ENCODE assay signal across 11 cellular contexts in genomic region chr22:27670701-27671412, GRCh38.
A peak's percentile ranks its signal among the peaks of the same experiment; 100 is the strongest.
DNase-seq lines count a peak whose midpoint lies in the region; ATAC-seq, FAIRE-seq and TF ChIP-seq lines count a peak whose summit lies in the region.
"Had no signal": no experiment of that assay in that cellular context is flagged by ENCODE, and none has a peak within 500 bp of the region (broad histone marks: within the 10 kb centered on the region; RNA-seq: fewer than 3 reads in every experiment).

No MANE protein-coding gene starts in this region.

- TF ChIP-seq EP300 in A549 (IDR thresholded peaks at IDR 0.05) = no peak

- H3K36me3 Mint-ChIP-seq in endodermal cell (ENCODE audit: low read depth) = peaks cover 2% of the 10 kb centered on the region

- TF ChIP-seq POLR2A in A549 (IDR thresholded peaks at IDR 0.05; ENCODE audit: low read length) = no peak

- peak overlapping the region; percentile 59 to 83; a peak in 5 of 6 replicates for H3K27ac ChIP-seq in A549
- H3K27ac ChIP-seq in endodermal cell (ENCODE audit: low read depth, low read length) = peak overlapping the region; percentile 97

- ATAC-seq in A549 (no peak), HG03135 (IDR thresholded peaks at IDR 0.05; ENCODE audit: unreplicated experiment) (no peak), GM19328 (IDR thresholded peaks at IDR 0.05; ENCODE audit: unreplicated experiment) (no peak), HG03378 (IDR thresholded peaks at IDR 0.05; ENCODE audit: unreplicated experiment) (no peak)

- no peak for TF ChIP-seq RAD21 in A549 (conservative IDR thresholded peaks at IDR 0.05 in 1 of 2, IDR thresholded peaks at IDR 0.05 in 1 of 2)

- H3K4me2 ChIP-seq in A549 = no peak overlapping the region

- TF ChIP-seq CTCF in A549 (IDR thresholded peaks at IDR 0.05) = no peak
- TF ChIP-seq CTCF in endodermal cell (conservative IDR thresholded peaks at IDR 0.05) = no peak
- TF ChIP-seq CTCF in foreskin fibroblast (IDR thresholded peaks at IDR 0.05; ENCODE audit: low read depth, low read length) = no peak

- FAIRE-seq in A549 (lab: Jason Lieb, UNC) = no peak
- FAIRE-seq: GM12891 had no signal

- CTCF ChIA-PET in A549 (lab: Yijun Ruan, JAX) = no interaction called here

- H3K4me3 ChIP-seq in A549 (no peak overlapping the region), endodermal cell (ENCODE audit: low read length) (peak overlapping the region; percentile 67), foreskin fibroblast (ENCODE audit: low read depth in 1 of 2, low read length in 2 of 2) (no peak overlapping the region)

- H3K4me3 Mint-ChIP-seq in endodermal cell = no peak overlapping the region

- H3K27me3 ChIP-seq in endodermal cell (ENCODE audit: control insufficient read depth, insufficient read depth, low read length, poor library complexity, severe bottlenecking) = no peaks in the 10 kb centered on the region

- POLR2A ChIA-PET in A549 (lab: Yijun Ruan, JAX) = no interaction called here

- H3K27ac Mint-ChIP-seq in endodermal cell = peak overlapping the region; percentile 96

- H3K9ac ChIP-seq in endodermal cell (ENCODE audit: extremely low read depth, low read length, poor library complexity, severe bottlenecking) = peak overlapping the region; percentile 91

- H3K4me1 ChIP-seq in A549 (peaks cover 26% of the 10 kb centered on the region), endodermal cell (ENCODE audit: control insufficient read depth, insufficient read depth, low read length) (peaks cover 13% of the 10 kb centered on the region)

- H3K9me3 ChIP-seq in A549 (no peaks in the 10 kb centered on the region), endodermal cell (ENCODE audit: control insufficient read depth, low read length) (peaks cover 5% of the 10 kb centered on the region)

- 87% methylated on average over 4 of the region's 16 CpGs for WGBS in A549 (ENCODE audit: missing lambda C conversion rate)
- WGBS in endodermal cell (ENCODE audit: insufficient coverage in 1 of 2, insufficient read length in 1 of 2), 2 experiments = 3 to 10% methylated on average over 7 to 16 of the region's 16 CpGs

- H3K9me3 Mint-ChIP-seq in endodermal cell = peaks cover 8% of the 10 kb centered on the region

- H3K4me1 Mint-ChIP-seq in endodermal cell = peaks cover 26% of the 10 kb centered on the region

- H3K36me3 ChIP-seq in endodermal cell (ENCODE audit: control insufficient read depth, insufficient read depth, low read length) = no peaks in the 10 kb centered on the region

- DNase-seq in A549 (ENCODE audit: low read depth in 1 of 2, low spot score in 1 of 2) (no peak), KG1 (lab: John Stamatoyannopoulos, UW) (peak; percentile 23), endodermal cell (peak; percentile 95), medulla oblongata (ENCODE audit: extremely low spot score) (peak; percentile 15), foreskin fibroblast (no peak)
- DNase-seq: effector CD8-positive, alpha-beta T cell; GOT3 had no signal

- no peaks in the 10 kb centered on the region for H3K27me3 Mint-ChIP-seq in endodermal cell (ENCODE audit: insufficient read depth)

TF ChIP-seq in A549, 52 proteins besides CTCF, POLR2A, EP300 and RAD21:
- TF ChIP-seq KDM5A (IDR thresholded peaks at IDR 0.05) (no peak), HES2 (IDR thresholded peaks at IDR 0.05) (no peak), ZFP36 (IDR thresholded peaks at IDR 0.05; ENCODE audit: borderline replicate concordance, partially characterized antibody) (peak; percentile 83)
TF ChIP-seq in A549: peak in this region for 1.

Comparison
In these comparisons a context has a peak if more than half of its experiments do, and no peak if none do; other contexts are left out.
1. DNase-seq: peak in KG1 (single experiment), endodermal cell (single experiment) and medulla oblongata (single experiment); none in A549 (0 of 2) and foreskin fibroblast (0 of 2).